ENCODE assay signal across 9 cellular contexts in genomic region chr7:1123721-1124120, GRCh38. TPM values are rescaled to one million over a fixed set of nuclear protein-coding genes. Genes with fewer than 3 reads are reported as not detected.
DNase-seq lines count a peak whose midpoint lies in the region; ATAC-seq and TF ChIP-seq lines count a peak whose summit lies in the region.
"Had no signal": no experiment of that assay in that cellular context is flagged by ENCODE, and none has a peak within 500 bp of the region (broad histone marks: within the 10 kb centered on the region; RNA-seq: fewer than 3 reads in every experiment).

No MANE protein-coding gene starts in this region.

- H3K36me3 ChIP-seq in HUES64 (ENCODE audit: insufficient read depth, low read length) (peaks cover 30% of the 10 kb centered on the region), stomach (peaks cover 0 to 20% (median 11%) of the 10 kb centered on the region in 4 donors)

- H3K9me3 ChIP-seq in HUES64 (ENCODE audit: insufficient read depth, low read depth, low read length) (no peaks in the 10 kb centered on the region), stomach (no peaks in the 10 kb centered on the region)

- peak in 54 of 56 donors; percentile 11 to 76 (median 62) for TF ChIP-seq CTCF in dorsolateral prefrontal cortex (IDR thresholded peaks at IDR 0.05 in 54 of 56, conservative IDR thresholded peaks at IDR 0.05 in 2 of 56; ENCODE audit: low read depth in 1 of 56, partially characterized antibody in 56 of 56)
- peak in 5 of 7 experiments; percentile 62 to 83 (median 68) for TF ChIP-seq CTCF in stomach (IDR thresholded peaks at IDR 0.05)

- peak overlapping the region; percentile 54; the same call in 1 of the 2 replicates for H3K27ac ChIP-seq in HUES64 (ENCODE audit: low read depth, low read length)
- H3K27ac ChIP-seq in dorsolateral prefrontal cortex = peak overlapping the region in 58 of 59 donors; percentile 41 to 93 (median 79)
- peak overlapping the region; percentile 43 to 87 (median 86) for H3K27ac ChIP-seq in stomach

- DNase-seq in dorsolateral prefrontal cortex (peak in 8 of 10 donors; percentile 52 to 77 (median 69)), left colon (peak; percentile 47 to 56), stomach (peak; percentile 91), HT-29 (ENCODE audit: low spot score) (no peak), NCI-H1694 (lab: John Stamatoyannopoulos, UW) (no peak), RKO (ENCODE audit: low spot score) (no peak), NCI-H2171 (lab: John Stamatoyannopoulos, UW) (no peak)
- DNase-seq: T-helper 9 cell had no signal

- H3K4me3 ChIP-seq in HUES64 (ENCODE audit: low read length) (no peak overlapping the region), dorsolateral prefrontal cortex (peak overlapping the region in 55 of 59 donors; percentile 2 to 66 (median 41)), stomach (peak overlapping the region; percentile 7 to 29 (median 14))

- no peak for TF ChIP-seq EP300 in stomach (IDR thresholded peaks at IDR 0.05)

- no peak for TF ChIP-seq POLR2A in stomach (IDR thresholded peaks at IDR 0.05)

- WGBS in HUES64 = 25% methylated on average over 17 of the region's 17 CpGs
- 1 to 18% (median 16%) methylated on average over 16 to 17 of the region's 17 CpGs for WGBS in stomach, 5 donors

- H3K27me3 ChIP-seq in HUES64 (ENCODE audit: insufficient read depth, low read length) (no peaks in the 10 kb centered on the region), dorsolateral prefrontal cortex (no peaks in the 10 kb centered on the region), stomach (no peaks in the 10 kb centered on the region)

- ATAC-seq in left colon = peak; percentile 31

- intact Hi-C loops in dorsolateral prefrontal cortex (cut with DNase I) (loop anchor here (5.0 kb wide), 2 partner anchors 36 to 41 kb away; partner anchors contain the start of gene GPER1 (in 1 of the 2)), left colon (cut with DNase I, micrococcal nuclease) (no loop called here), stomach (cut with DNase I; ENCODE audit: low total_unique reads) (no loop called here)

- peak overlapping the region; percentile 39; the same call in 1 of the 2 replicates for H3K9ac ChIP-seq in HUES64 (ENCODE audit: low read depth, low read length)

- H3K4me1 ChIP-seq in HUES64 (ENCODE audit: insufficient read depth, low read length) (peaks cover 11% of the 10 kb centered on the region; the same call in 1 of the 2 replicates), stomach (peaks cover 16 to 33% (median 28%) of the 10 kb centered on the region in 4 donors)

RNA-seq across cellular contexts. Expression of gene GPER1, which starts 35.8 kb away (rescaled TPM):
- 0.40 TPM for polyA plus RNA-seq in HUES64 (2013, experiment 1 of 2)
- polyA plus RNA-seq in HUES64 (2013, experiment 2 of 2) = 0.38 TPM
- total RNA-seq in dorsolateral prefrontal cortex = 10 to 100 TPM in 51 of 120 experiments, 1 to 10 TPM in 69; 2.4 to 37.0 (median 9.3) TPM
- total RNA-seq in left colon = 10 to 100 TPM in 1 of 2 donors, 1 to 10 TPM in 1; 7.2 to 20.8 TPM
- total RNA-seq in stomach = 10 to 100 TPM in 2 of 5 donors, 1 to 10 TPM in 1, under 1 TPM in 1, not detected in 1; 0.58 to 18.3 (median 9.7) TPM
- polyA plus RNA-seq in stomach = 10 to 100 TPM; 21.9 to 31.2 (median 26.0) TPM
- total RNA-seq in HT-29 (2014; rRNA removed; shearing (Covaris generic)) = 2.0 and 2.5 TPM in 2 replicates

RNA-seq across cellular contexts. Expression of gene ZFAND2A, which starts 36.3 kb away (rescaled TPM):
- polyA plus RNA-seq in HUES64 (2013, experiment 1 of 2) = 20.4 TPM
- polyA plus RNA-seq in HUES64 (2013, experiment 2 of 2) = 23.1 TPM
- total RNA-seq in dorsolateral prefrontal cortex (100 to 1,000 TPM in 3 of 120 experiments, 10 to 100 TPM in 117; 29.9 to 140 (median 46.0) TPM), left colon (10 to 100 TPM; 40.7 to 90.0 TPM), stomach (10 to 100 TPM in 4 of 5 donors, under 1 TPM in 1; 0.89 to 44.9 (median 20.2) TPM)
- 10 to 100 TPM; 37.4 to 93.6 (median 53.1) TPM for polyA plus RNA-seq in stomach
- total RNA-seq in HT-29 (2014; rRNA removed; shearing (Covaris generic)) = 18.0 and 19.0 TPM in 2 replicates

Comparison
In these comparisons a context has a peak if more than half of its experiments do, and no peak if none do; other contexts are left out.
1. DNase-seq: peak in dorsolateral prefrontal cortex (8 of 10), left colon (2 of 2) and stomach (single experiment); none in HT-29 (single experiment), NCI-H1694 (single experiment), RKO (single experiment) and NCI-H2171 (single experiment).
2. intact Hi-C loops: an anchor here in dorsolateral prefrontal cortex (5.0 kb wide); none called in left colon and stomach.
3. Peak in every context shown above with its lines, with median percentiles within 50 percentile points of each other: H3K27ac ChIP-seq.